1 cellular context compared by ENCODE assay signal in genomic region chr1:12197483-12197880, GRCh38.
TF ChIP-seq lines count a peak whose summit lies in the region.

No MANE protein-coding gene starts in this region.

TF ChIP-seq in SK-N-SH, 30 proteins besides CTCF, POLR2A, EP300 and RAD21:
- TF ChIP-seq NFIC (IDR thresholded peaks at IDR 0.05; ENCODE audit: borderline replicate concordance) (no peak), FOXJ3 (CRISPR knock-in tag; IDR thresholded peaks at IDR 0.05) (no peak), RXRA (IDR thresholded peaks at IDR 0.05; ENCODE audit: borderline replicate concordance, low read depth) (no peak), USF1 (IDR thresholded peaks at IDR 0.05; ENCODE audit: borderline replicate concordance, low read depth) (no peak), JUND (IDR thresholded peaks at IDR 0.05) (no peak), RCOR1 (IDR thresholded peaks at IDR 0.05; ENCODE audit: low read length) (no peak), RFX5 (IDR thresholded peaks at IDR 0.05; ENCODE audit: low read length) (no peak), POLR2AphosphoS5 (IDR thresholded peaks at IDR 0.05; ENCODE audit: low read depth, low read length) (no peak), CHD2 (IDR thresholded peaks at IDR 0.05; ENCODE audit: low read length, partially characterized antibody) (no peak), FOXM1 (IDR thresholded peaks at IDR 0.05; ENCODE audit: low read depth) (no peak)
- TF ChIP-seq, protein P1, sequence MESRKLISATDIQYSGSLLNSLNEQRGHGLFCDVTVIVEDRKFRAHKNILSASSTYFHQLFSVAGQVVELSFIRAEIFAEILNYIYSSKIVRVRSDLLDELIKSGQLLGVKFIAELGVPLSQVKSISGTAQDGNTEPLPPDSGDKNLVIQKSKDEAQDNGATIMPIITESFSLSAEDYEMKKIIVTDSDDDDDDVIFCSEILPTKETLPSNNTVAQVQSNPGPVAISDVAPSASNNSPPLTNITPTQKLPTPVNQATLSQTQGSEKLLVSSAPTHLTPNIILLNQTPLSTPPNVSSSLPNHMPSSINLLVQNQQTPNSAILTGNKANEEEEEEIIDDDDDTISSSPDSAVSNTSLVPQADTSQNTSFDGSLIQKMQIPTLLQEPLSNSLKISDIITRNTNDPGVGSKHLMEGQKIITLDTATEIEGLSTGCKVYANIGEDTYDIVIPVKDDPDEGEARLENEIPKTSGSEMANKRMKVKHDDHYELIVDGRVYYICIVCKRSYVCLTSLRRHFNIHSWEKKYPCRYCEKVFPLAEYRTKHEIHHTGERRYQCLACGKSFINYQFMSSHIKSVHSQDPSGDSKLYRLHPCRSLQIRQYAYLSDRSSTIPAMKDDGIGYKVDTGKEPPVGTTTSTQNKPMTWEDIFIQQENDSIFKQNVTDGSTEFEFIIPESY (IDR thresholded peaks at IDR 0.05; ENCODE audit: borderline replicate concordance, low read depth): no peak
- TF ChIP-seq, protein P2, sequence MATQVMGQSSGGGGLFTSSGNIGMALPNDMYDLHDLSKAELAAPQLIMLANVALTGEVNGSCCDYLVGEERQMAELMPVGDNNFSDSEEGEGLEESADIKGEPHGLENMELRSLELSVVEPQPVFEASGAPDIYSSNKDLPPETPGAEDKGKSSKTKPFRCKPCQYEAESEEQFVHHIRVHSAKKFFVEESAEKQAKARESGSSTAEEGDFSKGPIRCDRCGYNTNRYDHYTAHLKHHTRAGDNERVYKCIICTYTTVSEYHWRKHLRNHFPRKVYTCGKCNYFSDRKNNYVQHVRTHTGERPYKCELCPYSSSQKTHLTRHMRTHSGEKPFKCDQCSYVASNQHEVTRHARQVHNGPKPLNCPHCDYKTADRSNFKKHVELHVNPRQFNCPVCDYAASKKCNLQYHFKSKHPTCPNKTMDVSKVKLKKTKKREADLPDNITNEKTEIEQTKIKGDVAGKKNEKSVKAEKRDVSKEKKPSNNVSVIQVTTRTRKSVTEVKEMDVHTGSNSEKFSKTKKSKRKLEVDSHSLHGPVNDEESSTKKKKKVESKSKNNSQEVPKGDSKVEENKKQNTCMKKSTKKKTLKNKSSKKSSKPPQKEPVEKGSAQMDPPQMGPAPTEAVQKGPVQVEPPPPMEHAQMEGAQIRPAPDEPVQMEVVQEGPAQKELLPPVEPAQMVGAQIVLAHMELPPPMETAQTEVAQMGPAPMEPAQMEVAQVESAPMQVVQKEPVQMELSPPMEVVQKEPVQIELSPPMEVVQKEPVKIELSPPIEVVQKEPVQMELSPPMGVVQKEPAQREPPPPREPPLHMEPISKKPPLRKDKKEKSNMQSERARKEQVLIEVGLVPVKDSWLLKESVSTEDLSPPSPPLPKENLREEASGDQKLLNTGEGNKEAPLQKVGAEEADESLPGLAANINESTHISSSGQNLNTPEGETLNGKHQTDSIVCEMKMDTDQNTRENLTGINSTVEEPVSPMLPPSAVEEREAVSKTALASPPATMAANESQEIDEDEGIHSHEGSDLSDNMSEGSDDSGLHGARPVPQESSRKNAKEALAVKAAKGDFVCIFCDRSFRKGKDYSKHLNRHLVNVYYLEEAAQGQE (IDR thresholded peaks at IDR 0.05; ENCODE audit: low read depth, low read length): no peak
TF ChIP-seq in SK-N-SH: peak in this region for 0.
